25 cellular contexts compared by ENCODE assay signal in genomic region chr18:50578651-50579050, GRCh38. TPM values are rescaled to one million over a fixed set of nuclear protein-coding genes. Genes with fewer than 3 reads are reported as not detected.
DNase-seq lines count a peak whose midpoint lies in the region; FAIRE-seq and TF ChIP-seq lines count a peak whose summit lies in the region.
"Had no signal": no experiment of that assay in that cellular context is flagged by ENCODE, and none has a peak within 500 bp of the region (broad histone marks: within the 10 kb centered on the region; RNA-seq: fewer than 3 reads in every experiment).

No MANE protein-coding gene starts in this region.

- no peaks in the 10 kb centered on the region for H3K4me1 Mint-ChIP-seq in CD14-positive monocyte
- H3K4me1 Mint-ChIP-seq in activated CD4-positive, alpha-beta memory T cell treated with anti-CD3 and anti-CD28 coated beads, Interleukin-2, amount 10 ng/mL, durations not matched to agents 7 days and 5 days: no peaks in the 10 kb centered on the region
- H3K4me1 Mint-ChIP-seq: activated naive CD8-positive, alpha-beta T cell treated with anti-CD3 and anti-CD28 coated beads for 36 hours; activated T-helper 17 cell treated with anti-CD3 and anti-CD28 coated beads, Interleukin-2, amount 50 U/mL, for 72 hours; CD4-positive, alpha-beta memory T cell; natural killer cell had no signal

- H3K4me1 ChIP-seq in left ventricle myocardium inferior (peaks cover 37% of the 10 kb centered on the region), Karpas-422 (ENCODE audit: low read length) (peaks cover 5% of the 10 kb centered on the region; the same call in 1 of the 2 replicates), MM.1S (ENCODE audit: low read length) (no peaks in the 10 kb centered on the region)
- H3K4me1 ChIP-seq: prostate gland had no signal

- no peak overlapping the region for H3K27ac Mint-ChIP-seq in CD14-positive monocyte
- no peak overlapping the region for H3K27ac Mint-ChIP-seq in activated CD4-positive, alpha-beta memory T cell treated with anti-CD3 and anti-CD28 coated beads, Interleukin-2, amount 10 ng/mL, durations not matched to agents 7 days and 5 days
- H3K27ac Mint-ChIP-seq: activated naive CD8-positive, alpha-beta T cell treated with anti-CD3 and anti-CD28 coated beads for 36 hours; activated T-helper 17 cell treated with anti-CD3 and anti-CD28 coated beads, Interleukin-2, amount 50 U/mL, for 72 hours; CD4-positive, alpha-beta memory T cell; natural killer cell had no signal

- peaks cover 7 to 20% (median 14%) of the 10 kb centered on the region in 7 donors for H3K9me3 Mint-ChIP-seq in CD14-positive monocyte
- H3K9me3 Mint-ChIP-seq in activated CD4-positive, alpha-beta memory T cell treated with anti-CD3 and anti-CD28 coated beads, Interleukin-2, amount 10 ng/mL, durations not matched to agents 7 days and 5 days: no peaks in the 10 kb centered on the region
- H3K9me3 Mint-ChIP-seq: natural killer cell had no signal

- no peaks in the 10 kb centered on the region for H3K36me3 ChIP-seq in left ventricle myocardium inferior
- no peaks in the 10 kb centered on the region for H3K36me3 ChIP-seq in Karpas-422 (ENCODE audit: insufficient read depth, low read length)
- no peaks in the 10 kb centered on the region for H3K36me3 ChIP-seq in MM.1S (replicated peaks; ENCODE audit: insufficient read depth, low read length)
- H3K36me3 ChIP-seq: prostate gland had no signal

- H3K9ac ChIP-seq in Karpas-422 (ENCODE audit: low read length): no peak overlapping the region
- H3K9ac ChIP-seq in MM.1S (ENCODE audit: low read length): no peak overlapping the region

- H3K4me3 ChIP-seq in left ventricle myocardium inferior (no peak overlapping the region), Karpas-422 (ENCODE audit: low read length) (no peak overlapping the region), MM.1S (ENCODE audit: low read length) (no peak overlapping the region)
- H3K4me3 ChIP-seq: prostate gland, smooth muscle cell had no signal

- no peaks in the 10 kb centered on the region for H3F3A ChIP-seq in MM.1S (ENCODE audit: insufficient read depth, low read length)

- H3K9me2 ChIP-seq in Karpas-422 (replicated peaks; ENCODE audit: insufficient read depth, low read length) (no peaks in the 10 kb centered on the region), MM.1S (replicated peaks; ENCODE audit: insufficient read depth, low read length) (no peaks in the 10 kb centered on the region)

- TF ChIP-seq CTCF in left ventricle myocardium inferior (IDR thresholded peaks at IDR 0.05; ENCODE audit: borderline replicate concordance) (no peak), CD14-positive monocyte (IDR thresholded peaks at IDR 0.05) (no peak), MM.1S (IDR thresholded peaks at IDR 0.05; ENCODE audit: low read length) (no peak)

- peaks cover 2 to 7% (median 4%) of the 10 kb centered on the region in 3 donors for H3K27me3 Mint-ChIP-seq in CD14-positive monocyte (ENCODE audit: low read depth in 3 of 3)
- H3K27me3 Mint-ChIP-seq in activated CD4-positive, alpha-beta memory T cell treated with anti-CD3 and anti-CD28 coated beads, Interleukin-2, amount 10 ng/mL, durations not matched to agents 7 days and 5 days: peaks cover 11% of the 10 kb centered on the region

- H4K20me1 ChIP-seq in Karpas-422 (ENCODE audit: insufficient read depth, low read depth, low read length) (no peaks in the 10 kb centered on the region), MM.1S (ENCODE audit: insufficient read depth, low read length) (no peaks in the 10 kb centered on the region)

- H3K27me3 ChIP-seq in left ventricle myocardium inferior (ENCODE audit: low read depth) (peaks cover under 1% of the 10 kb centered on the region), Karpas-422 (ENCODE audit: low read length) (no peaks in the 10 kb centered on the region), MM.1S (replicated peaks; ENCODE audit: insufficient read depth, low read length) (no peaks in the 10 kb centered on the region)

- no peak overlapping the region for H3K4me2 ChIP-seq in Karpas-422 (ENCODE audit: low read depth, low read length, poor library complexity, severe bottlenecking)
- H3K4me2 ChIP-seq in MM.1S (ENCODE audit: low read depth, low read length): no peak overlapping the region
- H3K4me2 ChIP-seq: smooth muscle cell had no signal

- CTCF ChIA-PET in activated CD4-positive, alpha-beta memory T cell treated with anti-CD3 and anti-CD28 coated beads, Interleukin-2, amount 10 ng/mL, durations not matched to agents 7 days and 5 days (lab: Charles Lee): no interaction called here

- DNase-seq in left ventricle myocardium inferior: no peak
- DNase-seq in cardiac septum (ENCODE audit: low spot score): no peak
- peak; percentile 12 for DNase-seq in RCC 7860 (ENCODE audit: low spot score)
- peak; percentile 3 for DNase-seq in glomerular visceral epithelial cell (ENCODE audit: extremely low spot score)
- DNase-seq in CD14-positive monocyte (ENCODE audit: low spot score): no peak
- DNase-seq in Karpas-422: no peak
- no peak for DNase-seq in activated CD4-positive, alpha-beta memory T cell treated with anti-CD3 and anti-CD28 coated beads, Interleukin-2, amount 10 ng/mL, durations not matched to agents 7 days and 5 days
- no peak for DNase-seq in MM.1S
- DNase-seq: ACHN; activated naive CD8-positive, alpha-beta T cell treated with anti-CD3 and anti-CD28 coated beads for 36 hours; CD4-positive, alpha-beta memory T cell; cortex of kidney; HCEC 1CT; KBM-7; kidney; mesenchymal stem cell; natural killer cell; NCI-H1105 treated with DMSO at 0.1 percent for 48 hours; NCI-H2171; stimulated activated CD4-positive, alpha-beta T cell treated with anti-CD3 and anti-CD28 coated beads, Interleukin-4, amount 100 ng/mL, for 24 hours; T-helper 9 cell had no signal

- H3K79me2 ChIP-seq in Karpas-422 (ENCODE audit: low read length) (no peaks in the 10 kb centered on the region), MM.1S (ENCODE audit: low read length) (no peaks in the 10 kb centered on the region)

- no peak overlapping the region for H3K4me3 Mint-ChIP-seq in CD14-positive monocyte
- no peak overlapping the region for H3K4me3 Mint-ChIP-seq in activated CD4-positive, alpha-beta memory T cell treated with anti-CD3 and anti-CD28 coated beads, Interleukin-2, amount 10 ng/mL, durations not matched to agents 7 days and 5 days
- H3K4me3 Mint-ChIP-seq: activated naive CD8-positive, alpha-beta T cell treated with anti-CD3 and anti-CD28 coated beads for 36 hours; activated T-helper 17 cell treated with anti-CD3 and anti-CD28 coated beads, Interleukin-2, amount 50 U/mL, for 72 hours; CD4-positive, alpha-beta memory T cell; natural killer cell had no signal

- intact Hi-C loops in left ventricle myocardium inferior (cut with micrococcal nuclease) (no loop called here), cardiac septum (cut with DNase I) (loop anchor here (10.0 kb wide), 1 partner anchor 74 kb away; no protein-coding TSS in a partner anchor), CD14-positive monocyte (cut with micrococcal nuclease) (no loop called here)

- H3K27ac ChIP-seq in left ventricle myocardium inferior (replicated peaks) (peak overlapping the region; percentile 42), Karpas-422 (ENCODE audit: low read length) (no peak overlapping the region), MM.1S (ENCODE audit: low read length) (no peak overlapping the region)
- H3K27ac ChIP-seq: prostate gland had no signal

- POLR2A ChIA-PET in activated CD4-positive, alpha-beta memory T cell treated with anti-CD3 and anti-CD28 coated beads, Interleukin-2, amount 10 ng/mL, durations not matched to agents 7 days and 5 days (lab: Charles Lee): no interaction called here

- no peaks in the 10 kb centered on the region for H3K9me3 ChIP-seq in left ventricle myocardium inferior (replicated peaks)
- H3K9me3 ChIP-seq in Karpas-422 (ENCODE audit: low read length): no peaks in the 10 kb centered on the region
- H3K9me3 ChIP-seq in MM.1S (replicated peaks; ENCODE audit: insufficient read depth, low read length): no peaks in the 10 kb centered on the region
- H3K9me3 ChIP-seq: prostate gland had no signal

- H3K36me3 Mint-ChIP-seq in CD14-positive monocyte: no peaks in the 10 kb centered on the region
- H3K36me3 Mint-ChIP-seq in activated CD4-positive, alpha-beta memory T cell treated with anti-CD3 and anti-CD28 coated beads, Interleukin-2, amount 10 ng/mL, durations not matched to agents 7 days and 5 days (ENCODE audit: low read depth): no peaks in the 10 kb centered on the region
- H3K36me3 Mint-ChIP-seq: activated naive CD8-positive, alpha-beta T cell treated with anti-CD3 and anti-CD28 coated beads for 36 hours; CD4-positive, alpha-beta memory T cell; natural killer cell had no signal

- no peak for FAIRE-seq in RCC 7860 (lab: Jason Lieb, UNC)
- FAIRE-seq: kidney had no signal

- H2AFZ ChIP-seq in Karpas-422 (ENCODE audit: low read length) (no peak overlapping the region), MM.1S (ENCODE audit: low read length) (no peak overlapping the region)

RNA-seq across cellular contexts. Expression of gene MAPK4, which starts 18.8 kb away (rescaled TPM):
- total RNA-seq in left ventricle myocardium inferior: 21.7 TPM
- total RNA-seq in cardiac septum: 38.2 TPM
- not detected for polyA plus RNA-seq in CD14-positive monocyte
- total RNA-seq in Karpas-422 (2014; rRNA removed; shearing (Covaris generic); ENCODE audit: low replicate concordance): not detected in 2 replicates
- not detected for total RNA-seq in activated CD4-positive, alpha-beta memory T cell treated with anti-CD3 and anti-CD28 coated beads, Interleukin-2, amount 10 ng/mL, durations not matched to agents 7 days and 5 days
- total RNA-seq: activated naive CD8-positive, alpha-beta T cell treated with anti-CD3 and anti-CD28 coated beads for 36 hours; activated T-helper 17 cell treated with anti-CD3 and anti-CD28 coated beads, Interleukin-2, amount 50 U/mL, for 72 hours; CD4-positive, alpha-beta memory T cell; fibroblast of villous mesenchyme; natural killer cell had no signal
- polyA plus RNA-seq: CD4-positive, alpha-beta memory T cell; smooth muscle cell had no signal

Comparison
In these comparisons a context has a peak if more than half of its experiments do, and no peak if none do; other contexts are left out.
1. DNase-seq: peak in RCC 7860 (single experiment) and glomerular visceral epithelial cell (single experiment); none in left ventricle myocardium inferior (single experiment), cardiac septum (single experiment), CD14-positive monocyte (single experiment), Karpas-422 (single experiment), activated CD4-positive, alpha-beta memory T cell treated with anti-CD3 and anti-CD28 coated beads, Interleukin-2, amount 10 ng/mL, durations not matched to agents 7 days and 5 days (single experiment) and MM.1S (single experiment).
2. RNA of gene MAPK4, which starts 18.8 kb away (total RNA-seq): 38.2 TPM in cardiac septum (single experiment) and 21.7 TPM in left ventricle myocardium inferior (single experiment); not detected in Karpas-422 and not detected in activated CD4-positive, alpha-beta memory T cell treated with anti-CD3 and anti-CD28 coated beads, Interleukin-2, amount 10 ng/mL, durations not matched to agents 7 days and 5 days; every median in the first group is over 10 times any median in the second.